In genomic region chr11:122436188-122436555, GRCh38 we compare ENCODE assay signal across 16 cellular contexts.
"Had no signal": no experiment of that assay in that cellular context is flagged by ENCODE, and none has a peak within 500 bp of the region (broad histone marks: within the 10 kb centered on the region; RNA-seq: fewer than 3 reads in every experiment).

No MANE protein-coding gene starts in this region.

- H3K4me1 ChIP-seq: foreskin keratinocyte had no signal

- H3K4me3 ChIP-seq: coronary artery, dorsolateral prefrontal cortex, esophagus muscularis mucosa, heart left ventricle, left lung, lower lobe of right lung had no signal

- H3K27ac ChIP-seq: coronary artery, dorsolateral prefrontal cortex, esophagus muscularis mucosa, foreskin keratinocyte, heart left ventricle, left lung, lower lobe of right lung had no signal

- H3K9me3 ChIP-seq: esophagus muscularis mucosa, heart left ventricle, left lung, lower lobe of right lung had no signal

- ATAC-seq: foreskin keratinocyte; heart left ventricle; left cardiac atrium; left lung; left ventricle myocardium superior; lower lobe of right lung; naive thymus-derived CD4-positive, alpha-beta T cell had no signal

- H3K27me3 ChIP-seq: dorsolateral prefrontal cortex, esophagus muscularis mucosa, heart left ventricle had no signal

- DNase-seq: dermis blood vessel endothelial cell; dorsolateral prefrontal cortex; effector CD4-positive, alpha-beta T cell; effector memory CD4-positive, alpha-beta T cell; foreskin keratinocyte; heart left ventricle; hippocampal formation; left cardiac atrium; left lung; left ventricle myocardium superior; lower lobe of right lung; mesendoderm; midbrain; naive thymus-derived CD4-positive, alpha-beta T cell had no signal

- H3K36me3 ChIP-seq: esophagus muscularis mucosa, heart left ventricle, left lung, lower lobe of right lung had no signal
